Comparison of ENCODE assay signal across 10 cellular contexts in genomic region chr13:32902898-32903297, GRCh38.
DNase-seq lines count a peak whose midpoint lies in the region; ATAC-seq, FAIRE-seq and TF ChIP-seq lines count a peak whose summit lies in the region.
"Had no signal": no experiment of that assay in that cellular context is flagged by ENCODE, and none has a peak within 500 bp of the region (broad histone marks: within the 10 kb centered on the region; RNA-seq: fewer than 3 reads in every experiment).

No MANE protein-coding gene starts in this region.

- H3K27me3 ChIP-seq in SJCRH30 (no peaks in the 10 kb centered on the region), tibial artery (no peaks in the 10 kb centered on the region)

- ATAC-seq in HG03097 (IDR thresholded peaks at IDR 0.05; ENCODE audit: low FRiP score, unreplicated experiment) = no peak

- H3K9me3 ChIP-seq in SJCRH30 (replicated peaks) (no peaks in the 10 kb centered on the region), tibial artery (no peaks in the 10 kb centered on the region)

- TF ChIP-seq POLR2A in GM12891 (IDR thresholded peaks at IDR 0.05; ENCODE audit: low read depth, low read length) = no peak

- intact Hi-C loops in tibial artery (cut with DNase I; ENCODE audit: low total_unique reads) = no loop called here

- no peak for TF ChIP-seq CTCF in fibroblast of the aortic adventitia (IDR thresholded peaks at IDR 0.05; ENCODE audit: insufficient read depth, low read length)
- TF ChIP-seq CTCF in tibial artery (IDR thresholded peaks at IDR 0.05) = no peak

- no peak for FAIRE-seq in GM12891 (lab: Jason Lieb, UNC)

- H3K4me1 ChIP-seq in SJCRH30 (peaks cover 3% of the 10 kb centered on the region; the same call in 1 of the 2 replicates), tibial artery (peaks cover 0 to 40% (median 21%) of the 10 kb centered on the region in 4 donors)

- no peak overlapping the region for H3K27ac ChIP-seq in SJCRH30
- peak overlapping the region; percentile 63 to 70 for H3K27ac ChIP-seq in tibial artery
- H3K27ac ChIP-seq: KMS-11 had no signal

- H3K36me3 ChIP-seq in SJCRH30 (no peaks in the 10 kb centered on the region), tibial artery (no peaks in the 10 kb centered on the region)

- DNase-seq in SJCRH30 = peak; percentile 17 to 38
- peak; percentile 71 for DNase-seq in fibroblast of the aortic adventitia (ENCODE audit: low read depth)
- peak; percentile 39 for DNase-seq in midbrain (lab: John Stamatoyannopoulos, UW)
- DNase-seq in tibial artery = peak; percentile 81 to 91
- DNase-seq in GM12891 (ENCODE audit: insufficient read length, low spot score) = no peak
- no peak for DNase-seq in NCI-H2227 treated with DMSO at 0.1 percent for 48 hours (lab: John Stamatoyannopoulos, UW)
- no peak for DNase-seq in activated CD4-positive, alpha-beta T cell treated with anti-CD3 and anti-CD28 coated beads, Interleukin-2, amount 50 U/mL, for 4 hours
- DNase-seq: stimulated activated CD4-positive, alpha-beta T cell treated with anti-CD3 and anti-CD28 coated beads, Interleukin-2, amount 100 ng/mL, for 48 hours had no signal

- no peak overlapping the region for H3K4me3 ChIP-seq in SJCRH30
- H3K4me3 ChIP-seq in fibroblast of the aortic adventitia (ENCODE audit: low read depth, low read length) = no peak overlapping the region
- peak overlapping the region; percentile 16 to 32 for H3K4me3 ChIP-seq in tibial artery

TF ChIP-seq in GM12891, 5 proteins besides CTCF, POLR2A, EP300 and RAD21:
- TF ChIP-seq POLR2AphosphoS5 (IDR thresholded peaks at IDR 0.05; ENCODE audit: low read depth, low read length) (no peak), PAX5 (IDR thresholded peaks at IDR 0.05; ENCODE audit: insufficient read depth, low read length, severe bottlenecking) (no peak), TAF1 (IDR thresholded peaks at IDR 0.05; ENCODE audit: low read depth, low read length) (no peak), POU2F2 (IDR thresholded peaks at IDR 0.05; ENCODE audit: low read depth, low read length) (no peak), SPI1 (IDR thresholded peaks at IDR 0.05; ENCODE audit: low read depth, low read length) (no peak)

Comparison
In these comparisons a context has a peak if more than half of its experiments do, and no peak if none do; other contexts are left out.
1. DNase-seq: peak in SJCRH30 (2 of 2), fibroblast of the aortic adventitia (single experiment), midbrain (single experiment) and tibial artery (2 of 2); none in GM12891 (single experiment), NCI-H2227 treated with DMSO at 0.1 percent for 48 hours (single experiment) and activated CD4-positive, alpha-beta T cell treated with anti-CD3 and anti-CD28 coated beads, Interleukin-2, amount 50 U/mL, for 4 hours (0 of 2).
2. H3K4me3 ChIP-seq: peak in tibial artery (2 of 2); none in SJCRH30 (single experiment) and fibroblast of the aortic adventitia (single experiment).